Comparison of ENCODE assay signal across 24 cellular contexts in genomic region chr18:54888933-54889332, GRCh38.
DNase-seq lines count a peak whose midpoint lies in the region; ATAC-seq, FAIRE-seq and TF ChIP-seq lines count a peak whose summit lies in the region.
"Had no signal": no experiment of that assay in that cellular context is flagged by ENCODE, and none has a peak within 500 bp of the region (broad histone marks: within the 10 kb centered on the region; RNA-seq: fewer than 3 reads in every experiment).

No MANE protein-coding gene starts in this region.

- no peak overlapping the region for H3K4me3 Mint-ChIP-seq in HFFc6
- H3K4me3 Mint-ChIP-seq in activated T-helper 17 cell treated with anti-CD3 and anti-CD28 coated beads, Interleukin-2, amount 50 U/mL, for 72 hours: no peak overlapping the region
- no peak overlapping the region for H3K4me3 Mint-ChIP-seq in activated T-cell treated with anti-CD3 and anti-CD28 coated beads, Interleukin-2, amount 50 U/mL, for 24 hours
- H3K4me3 Mint-ChIP-seq: activated CD4-positive, alpha-beta memory T cell treated with anti-CD3 and anti-CD28 coated beads for 36 hours; activated naive CD8-positive, alpha-beta T cell treated with anti-CD3 and anti-CD28 coated beads for 36 hours; CD8-positive, alpha-beta memory T cell; mesothelial cell of epicardium; neural crest cell had no signal

- H3K4me1 Mint-ChIP-seq in HFFc6 (ENCODE audit: low read depth): peaks cover 12% of the 10 kb centered on the region
- H3K4me1 Mint-ChIP-seq in activated T-helper 17 cell treated with anti-CD3 and anti-CD28 coated beads, Interleukin-2, amount 50 U/mL, for 72 hours: no peaks in the 10 kb centered on the region
- H3K4me1 Mint-ChIP-seq in activated T-cell treated with anti-CD3 and anti-CD28 coated beads, Interleukin-2, amount 50 U/mL, for 24 hours (ENCODE audit: low read depth): no peaks in the 10 kb centered on the region
- H3K4me1 Mint-ChIP-seq: activated naive CD8-positive, alpha-beta T cell treated with anti-CD3 and anti-CD28 coated beads for 36 hours; CD8-positive, alpha-beta memory T cell; mesothelial cell of epicardium; neural crest cell had no signal

- no peak overlapping the region; the same call in 1 of the 2 replicates for H3K27ac Mint-ChIP-seq in HFFc6
- H3K27ac Mint-ChIP-seq in activated T-helper 17 cell treated with anti-CD3 and anti-CD28 coated beads, Interleukin-2, amount 50 U/mL, for 72 hours: no peak overlapping the region
- no peak overlapping the region for H3K27ac Mint-ChIP-seq in activated T-cell treated with anti-CD3 and anti-CD28 coated beads, Interleukin-2, amount 50 U/mL, for 24 hours
- H3K27ac Mint-ChIP-seq: activated CD4-positive, alpha-beta memory T cell treated with anti-CD3 and anti-CD28 coated beads for 36 hours; activated naive CD8-positive, alpha-beta T cell treated with anti-CD3 and anti-CD28 coated beads for 36 hours; CD8-positive, alpha-beta memory T cell; mesothelial cell of epicardium had no signal

- no peak for ATAC-seq in activated T-helper 17 cell treated with anti-CD3 and anti-CD28 coated beads, Interleukin-2, amount 50 U/mL, for 72 hours (replicated peaks)
- ATAC-seq in gastroesophageal sphincter (no peak), GM21737 (IDR thresholded peaks at IDR 0.05; ENCODE audit: unreplicated experiment) (no peak)
- ATAC-seq: A549, esophagus mucosa, HCT116 had no signal

- H3K9ac ChIP-seq in keratinocyte (ENCODE audit: control insufficient read depth, extremely low read depth, insufficient read depth, low read length): no peak overlapping the region

- no peak for TF ChIP-seq CTCF in HFFc6 (IDR thresholded peaks at IDR 0.05)
- TF ChIP-seq CTCF in cardiac fibroblast (IDR thresholded peaks at IDR 0.05; ENCODE audit: low read depth, low read length): no peak
- no peak for TF ChIP-seq CTCF in keratinocyte (optimal IDR thresholded peaks at IDR 0.05 in 1 of 3, IDR thresholded peaks at IDR 0.05 in 1 of 3, conservative IDR thresholded peaks at IDR 0.05 in 1 of 3; ENCODE audit: extremely low read depth in 1 of 3, insufficient read depth in 2 of 3, low read length in 3 of 3)
- no peak for TF ChIP-seq CTCF in gastroesophageal sphincter (IDR thresholded peaks at IDR 0.05)

- TF ChIP-seq POLR2A in gastroesophageal sphincter (IDR thresholded peaks at IDR 0.05): no peak

- no peaks in the 10 kb centered on the region for H3K36me3 Mint-ChIP-seq in HFFc6 (ENCODE audit: low read depth)
- peaks cover 7% of the 10 kb centered on the region for H3K36me3 Mint-ChIP-seq in activated T-helper 17 cell treated with anti-CD3 and anti-CD28 coated beads, Interleukin-2, amount 50 U/mL, for 72 hours (ENCODE audit: low read depth)
- no peaks in the 10 kb centered on the region for H3K36me3 Mint-ChIP-seq in activated T-cell treated with anti-CD3 and anti-CD28 coated beads, Interleukin-2, amount 50 U/mL, for 24 hours (ENCODE audit: low read depth)
- H3K36me3 Mint-ChIP-seq: activated naive CD8-positive, alpha-beta T cell treated with anti-CD3 and anti-CD28 coated beads for 36 hours; mesothelial cell of epicardium had no signal

- H2AFZ ChIP-seq in keratinocyte (ENCODE audit: control insufficient read depth, low read length): no peak overlapping the region

- dilution Hi-C loops in keratinocyte (cut with MboI; ENCODE audit: extremely low pct_ligation_motif_present, low sequenced_read_pairs): no loop called here

- DNase-seq in AG08395 (ENCODE audit: low spot score) (peak; percentile 46), HFFc6 (peak; percentile 65), cardiac fibroblast (ENCODE audit: low read depth in 2 of 2) (peak; percentile 45 to 85), keratinocyte (ENCODE audit: low read depth, low spot score) (no peak)
- DNase-seq in activated T-cell treated with anti-CD3 and anti-CD28 coated beads, Interleukin-2, amount 50 U/mL, for 24 hours: no peak
- DNase-seq: activated CD4-positive, alpha-beta memory T cell treated with anti-CD3 and anti-CD28 coated beads for 36 hours; activated naive CD8-positive, alpha-beta T cell treated with anti-CD3 and anti-CD28 coated beads for 36 hours; activated T-cell treated with anti-CD3 and anti-CD28 coated beads, Interleukin-2, amount 50 U/mL, for 1 hour; CD8-positive, alpha-beta memory T cell; DND-41; hippocampal formation; Karpas-422; NCI-H1105; NCI-H526; SHP77; testis had no signal

- no peaks in the 10 kb centered on the region for H3K27me3 ChIP-seq in keratinocyte (ENCODE audit: control insufficient read depth, extremely low read depth, insufficient read depth, low read length)
- H3K27me3 ChIP-seq in gastroesophageal sphincter: no peaks in the 10 kb centered on the region
- H3K27me3 ChIP-seq: testis had no signal

- no peaks in the 10 kb centered on the region for H3K79me2 ChIP-seq in keratinocyte (ENCODE audit: control insufficient read depth, insufficient read depth, low read length)

- H3K36me3 ChIP-seq in keratinocyte (ENCODE audit: control insufficient read depth in 2 of 2, extremely low read depth in 1 of 2, insufficient read depth in 2 of 2, low read length in 2 of 2): peaks cover 0 to 2% of the 10 kb centered on the region in 2 experiments
- no peaks in the 10 kb centered on the region for H3K36me3 ChIP-seq in gastroesophageal sphincter

- H3K9me1 ChIP-seq in keratinocyte (ENCODE audit: control insufficient read depth, extremely low read depth, insufficient read depth, low read length): no peaks in the 10 kb centered on the region

- no peaks in the 10 kb centered on the region for H4K20me1 ChIP-seq in keratinocyte (ENCODE audit: control insufficient read depth, extremely low read depth, insufficient read depth, low read length)

- TF ChIP-seq EP300 in gastroesophageal sphincter (IDR thresholded peaks at IDR 0.05): no peak

- H3K27ac ChIP-seq in keratinocyte (ENCODE audit: control insufficient read depth, insufficient read depth, low read length) (no peak overlapping the region), gastroesophageal sphincter (no peak overlapping the region)
- H3K27ac ChIP-seq: A549, testis had no signal

- 67% methylated on average over 1 to 2 of the region's 2 CpGs for WGBS in gastroesophageal sphincter (ENCODE audit: low coverage in 1 of 2), 2 donors

- no peaks in the 10 kb centered on the region for H3K27me3 Mint-ChIP-seq in HFFc6 (ENCODE audit: insufficient read depth)
- no peaks in the 10 kb centered on the region for H3K27me3 Mint-ChIP-seq in activated T-helper 17 cell treated with anti-CD3 and anti-CD28 coated beads, Interleukin-2, amount 50 U/mL, for 72 hours
- no peaks in the 10 kb centered on the region for H3K27me3 Mint-ChIP-seq in activated T-cell treated with anti-CD3 and anti-CD28 coated beads, Interleukin-2, amount 50 U/mL, for 24 hours
- H3K27me3 Mint-ChIP-seq: activated CD4-positive, alpha-beta memory T cell treated with anti-CD3 and anti-CD28 coated beads for 36 hours; CD8-positive, alpha-beta memory T cell had no signal

- no peaks in the 10 kb centered on the region for H3K9me3 Mint-ChIP-seq in HFFc6
- no peaks in the 10 kb centered on the region for H3K9me3 Mint-ChIP-seq in activated T-helper 17 cell treated with anti-CD3 and anti-CD28 coated beads, Interleukin-2, amount 50 U/mL, for 72 hours
- H3K9me3 Mint-ChIP-seq in activated T-cell treated with anti-CD3 and anti-CD28 coated beads, Interleukin-2, amount 50 U/mL, for 24 hours: no peaks in the 10 kb centered on the region
- H3K9me3 Mint-ChIP-seq: activated CD4-positive, alpha-beta memory T cell treated with anti-CD3 and anti-CD28 coated beads for 36 hours; activated naive CD8-positive, alpha-beta T cell treated with anti-CD3 and anti-CD28 coated beads for 36 hours had no signal

- no peaks in the 10 kb centered on the region for H3K9me3 ChIP-seq in keratinocyte (ENCODE audit: control insufficient read depth, low read depth, low read length)
- H3K9me3 ChIP-seq in gastroesophageal sphincter: no peaks in the 10 kb centered on the region
- H3K9me3 ChIP-seq: A549, testis had no signal

- H3K4me3 ChIP-seq in cardiac fibroblast (replicated peaks in 1 of 2; ENCODE audit: low read depth in 2 of 2, low read length in 2 of 2): no peak overlapping the region
- no peak overlapping the region for H3K4me3 ChIP-seq in keratinocyte (ENCODE audit: control insufficient read depth in 2 of 3, extremely low read depth in 1 of 3, insufficient read depth in 2 of 3, low read depth in 1 of 3, low read length in 3 of 3)
- H3K4me3 ChIP-seq in gastroesophageal sphincter: no peak overlapping the region
- H3K4me3 ChIP-seq: A549, testis had no signal

- no peak overlapping the region for H3K4me2 ChIP-seq in keratinocyte (ENCODE audit: control insufficient read depth, extremely low read depth, insufficient read depth, low read depth, low read length)
- H3K4me2 ChIP-seq: A549 had no signal

- H3K4me1 ChIP-seq in keratinocyte (ENCODE audit: control insufficient read depth, extremely low read depth, insufficient read depth, low read length) (no peaks in the 10 kb centered on the region), gastroesophageal sphincter (no peaks in the 10 kb centered on the region)
- H3K4me1 ChIP-seq: A549, testis had no signal

- peak; percentile 13 for FAIRE-seq in keratinocyte (lab: Jason Lieb, UNC)
- FAIRE-seq: A549 had no signal

Comparison
In these comparisons a context has a peak if more than half of its experiments do, and no peak if none do; other contexts are left out.
1. DNase-seq: peak in AG08395 (single experiment), HFFc6 (single experiment) and cardiac fibroblast (2 of 2); none in keratinocyte (single experiment) and activated T-cell treated with anti-CD3 and anti-CD28 coated beads, Interleukin-2, amount 50 U/mL, for 24 hours (single experiment).